ENCODE assay signal across 9 cellular contexts in the genomic region with DNA sequence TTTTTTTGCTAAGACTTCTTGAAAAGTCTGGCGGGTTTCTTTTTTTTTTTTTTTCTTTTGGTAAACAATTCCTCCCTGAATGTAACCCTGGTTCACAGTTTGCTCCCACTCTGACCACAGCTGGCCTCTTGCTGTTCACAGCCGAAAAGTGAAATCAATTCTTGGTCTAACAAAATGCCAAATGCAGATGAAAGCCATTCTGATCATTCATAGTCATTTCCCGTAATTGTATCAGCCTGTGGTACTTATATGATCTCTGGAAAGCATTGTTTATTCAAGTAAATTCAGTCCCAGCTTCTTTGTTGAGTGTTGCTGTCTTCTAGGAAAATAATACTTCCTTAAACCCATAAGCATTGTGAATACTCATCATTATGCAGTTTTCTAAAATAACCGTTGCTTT.
A peak's percentile ranks its signal among the peaks of the same experiment; 100 is the strongest.
DNase-seq lines count a peak whose midpoint lies in the region; ATAC-seq, FAIRE-seq and TF ChIP-seq lines count a peak whose summit lies in the region.
"Had no signal": no experiment of that assay in that cellular context is flagged by ENCODE, and none has a peak within 500 bp of the region (broad histone marks: within the 10 kb centered on the region; RNA-seq: fewer than 3 reads in every experiment).

No MANE protein-coding gene starts in this region.

- H4K12ac ChIP-seq in trophoblast cell (ENCODE audit: low read depth, low read length), result no peak overlapping the region

- no peak for TF ChIP-seq RAD21 in IMR-90 (IDR thresholded peaks at IDR 0.05; ENCODE audit: low read length)

- dilution Hi-C loops in IMR-90 (cut with HindIII; ENCODE audit: low sequenced_read_pairs, unreplicated experiment), result no loop called here

- H4K20me1 ChIP-seq in IMR-90 (ENCODE audit: insufficient read depth, low read length), result no peaks in the 10 kb centered on the region

- H2BK120ac ChIP-seq in IMR-90 (ENCODE audit: low read depth, low read length) (no peak overlapping the region), trophoblast cell (ENCODE audit: insufficient read depth, low read length, poor library complexity) (no peak overlapping the region)

- H3K9me3 ChIP-seq in IMR-90 (ENCODE audit: control insufficient read depth, insufficient read depth, low read length), result no peaks in the 10 kb centered on the region
- H3K9me3 ChIP-seq in mesodermal cell (ENCODE audit: control insufficient read depth, low read length), result no peaks in the 10 kb centered on the region
- no peaks in the 10 kb centered on the region for H3K9me3 ChIP-seq in testis
- no peaks in the 10 kb centered on the region for H3K9me3 ChIP-seq in trophoblast cell (ENCODE audit: insufficient read depth, low read depth, low read length)
- H3K9me3 ChIP-seq in small intestine (ENCODE audit: control insufficient read depth, low read depth), result no peaks in the 10 kb centered on the region
- H3K9me3 ChIP-seq: SJSA1 had no signal

- intact Hi-C loops in IMR-90 (cut with micrococcal nuclease) (loop anchor here (1.0 kb wide), 1 partner anchor 198 kb away; no protein-coding TSS in a partner anchor), testis (cut with DNase I; ENCODE audit: low total_unique reads) (no loop called here)

- H2AK5ac ChIP-seq in IMR-90 (ENCODE audit: low read depth, low read length) (no peak overlapping the region), trophoblast cell (ENCODE audit: low read length) (no peak overlapping the region)

- no peak overlapping the region for H2BK20ac ChIP-seq in IMR-90 (ENCODE audit: low read depth, low read length)

- H3K4me2 ChIP-seq in IMR-90 (ENCODE audit: low read depth, low read length), result 0 out of 2 replicates have a peak overlapping the region, but pooled peaks have one; percentile 44
- H3K4me2 ChIP-seq in trophoblast cell (ENCODE audit: low read length), result no peak overlapping the region

- H3K23ac ChIP-seq in IMR-90 (ENCODE audit: low read depth, low read length) (no peak overlapping the region), trophoblast cell (ENCODE audit: low read length) (no peak overlapping the region)

- in situ Hi-C loops in IMR-90 (cut with MboI; ENCODE audit: low sequenced_read_pairs), result no loop called here

- H3K4me1 ChIP-seq in IMR-90 (ENCODE audit: control insufficient read depth, insufficient read depth, low read length), result no peaks in the 10 kb centered on the region
- peaks cover 8% of the 10 kb centered on the region for H3K4me1 ChIP-seq in mesodermal cell (ENCODE audit: control insufficient read depth, insufficient read depth, low read length, poor library complexity, severe bottlenecking)
- H3K4me1 ChIP-seq in testis, result no peaks in the 10 kb centered on the region
- H3K4me1 ChIP-seq in trophoblast cell (ENCODE audit: control insufficient read depth in 1 of 2, insufficient read depth in 2 of 2, low read length in 2 of 2), result no peaks in the 10 kb centered on the region
- no peaks in the 10 kb centered on the region for H3K4me1 ChIP-seq in small intestine (ENCODE audit: control insufficient read depth in 2 of 2, insufficient read depth in 1 of 2, low read depth in 1 of 2, low read length in 1 of 2)
- H3K4me1 ChIP-seq: SJSA1 had no signal

- H3K27ac ChIP-seq in IMR-90 (ENCODE audit: insufficient read depth, low read length) (no peak overlapping the region), mesodermal cell (ENCODE audit: low read depth, low read length, severe bottlenecking) (peak overlapping the region; percentile 46), testis (no peak overlapping the region), trophoblast cell (ENCODE audit: low read depth, low read length) (no peak overlapping the region), small intestine (ENCODE audit: low read depth in 1 of 2, low read length in 1 of 2) (no peak overlapping the region)
- H3K27ac ChIP-seq: SJSA1 had no signal

- H2AFZ ChIP-seq in IMR-90 (replicated peaks; ENCODE audit: low read length, poor library complexity), result no peak overlapping the region
- H2AFZ ChIP-seq in trophoblast cell (ENCODE audit: insufficient read depth, low read length, poor library complexity), result no peak overlapping the region

- H3K27me3 ChIP-seq in IMR-90 (ENCODE audit: control insufficient read depth, insufficient read depth, low read length) (no peaks in the 10 kb centered on the region), testis (no peaks in the 10 kb centered on the region), trophoblast cell (ENCODE audit: insufficient read depth, low read length) (no peaks in the 10 kb centered on the region), small intestine (ENCODE audit: control insufficient read depth in 2 of 2, insufficient read depth in 2 of 2, low read length in 2 of 2) (no peaks in the 10 kb centered on the region)
- H3K27me3 ChIP-seq: SJSA1 had no signal

- H4K91ac ChIP-seq in IMR-90 (ENCODE audit: insufficient read depth, low read depth, low read length), result no peak overlapping the region
- no peak overlapping the region for H4K91ac ChIP-seq in trophoblast cell (ENCODE audit: low read depth, low read length)

- H3K36me3 ChIP-seq in IMR-90 (ENCODE audit: control insufficient read depth, insufficient read depth, low read length), result no peaks in the 10 kb centered on the region
- no peaks in the 10 kb centered on the region for H3K36me3 ChIP-seq in mesodermal cell (ENCODE audit: control insufficient read depth, insufficient read depth, low read length)
- no peaks in the 10 kb centered on the region for H3K36me3 ChIP-seq in testis (ENCODE audit: low read depth, missing control alignments)
- no peaks in the 10 kb centered on the region for H3K36me3 ChIP-seq in trophoblast cell (ENCODE audit: control insufficient read depth in 1 of 2, insufficient read depth in 2 of 2, low read length in 2 of 2)
- no peaks in the 10 kb centered on the region for H3K36me3 ChIP-seq in small intestine (ENCODE audit: control insufficient read depth in 2 of 2, insufficient read depth in 2 of 2, low read length in 2 of 2)
- H3K36me3 ChIP-seq: SJSA1 had no signal

- no peak for FAIRE-seq in small intestine (lab: Jason Lieb, UNC)

- no CpG with 5 or more reads among the region's 4 CpGs for WGBS in IMR-90 (ENCODE audit: extremely low coverage in 2 of 2, insufficient read length in 1 of 2), 2 experiments
- WGBS in mesodermal cell (ENCODE audit: insufficient coverage in 2 of 2), 2 experiments, result 33 to 63% methylated on average over 1 of the region's 4 CpGs
- WGBS in testis, 2 donors, result 49 to 51% methylated on average over 4 of the region's 4 CpGs
- no CpG with 5 or more reads among the region's 4 CpGs for WGBS in trophoblast cell (ENCODE audit: extremely low coverage, insufficient coverage, insufficient read length)
- 49 to 66% (median 62%) methylated on average over 4 of the region's 4 CpGs for WGBS in small intestine, 3 donors

- TF ChIP-seq POLR2A in IMR-90 (IDR thresholded peaks at IDR 0.05; ENCODE audit: low read depth, low read length), result no peak
- no peak for TF ChIP-seq POLR2A in testis (IDR thresholded peaks at IDR 0.05)

- H3K18ac ChIP-seq in IMR-90 (ENCODE audit: low read depth, low read length) (no peak overlapping the region), trophoblast cell (ENCODE audit: low read length) (no peak overlapping the region)

- H3K4ac ChIP-seq in IMR-90 (ENCODE audit: low read depth, low read length) (no peak overlapping the region), trophoblast cell (ENCODE audit: low read depth, low read length) (no peak overlapping the region)

- CTCF ChIA-PET in IMR-90 (lab: Yijun Ruan, JAX), result no interaction called here

- no TSS peak for BruUV-seq in IMR-90 (replicated peaks; lab: Mats Ljungman, UMichigan)

- POLR2A ChIA-PET in IMR-90 (lab: Charles Lee; ENCODE audit: unreplicated experiment), result no interaction called here

- H2BK12ac ChIP-seq in trophoblast cell (ENCODE audit: low read length), result no peak overlapping the region

- no peaks in the 10 kb centered on the region for H3K79me2 ChIP-seq in trophoblast cell (ENCODE audit: control insufficient read depth, insufficient read depth, low read length, poor library complexity)

- H3K9ac ChIP-seq in IMR-90 (ENCODE audit: low read depth, low read length) (no peak overlapping the region), trophoblast cell (ENCODE audit: low read length) (no peak overlapping the region)

- DNase-seq in AG08395 (ENCODE audit: low spot score) (peak; percentile 8), IMR-90 (peak; percentile 3), brain pericyte (ENCODE audit: low read depth, low spot score) (peak; percentile 11), NCI-H1417 treated with DMSO at 0.1 percent for 48 hours (lab: John Stamatoyannopoulos, UW) (no peak), testis (no peak), trophoblast cell (no peak), small intestine (no peak)

- no peak overlapping the region for H4K5ac ChIP-seq in IMR-90 (ENCODE audit: low read depth, low read length)

- no peaks in the 10 kb centered on the region for H3K9me1 ChIP-seq in IMR-90 (ENCODE audit: insufficient read depth, low read length)

- H3K4me3 ChIP-seq in IMR-90 (ENCODE audit: insufficient read depth, low read depth, low read length), result no peak overlapping the region
- H3K4me3 ChIP-seq in mesodermal cell (ENCODE audit: extremely low read depth, insufficient read depth, low read length, poor library complexity, severe bottlenecking), result no peak overlapping the region
- H3K4me3 ChIP-seq in testis, result no peak overlapping the region
- H3K4me3 ChIP-seq in trophoblast cell (ENCODE audit: low read depth, low read length), result no peak overlapping the region
- no peak overlapping the region for H3K4me3 ChIP-seq in small intestine (ENCODE audit: low read depth in 1 of 2, low read length in 2 of 2)
- H3K4me3 ChIP-seq: SJSA1 had no signal

- H2AK9ac ChIP-seq in IMR-90 (replicated peaks; ENCODE audit: low read depth, low read length, poor library complexity), result no peak overlapping the region

- H2BK5ac ChIP-seq in IMR-90 (ENCODE audit: low read depth, low read length, poor library complexity, severe bottlenecking), result no peak overlapping the region
- no peak overlapping the region for H2BK5ac ChIP-seq in trophoblast cell (ENCODE audit: low read depth, low read length, poor library complexity)

- H2BK15ac ChIP-seq in IMR-90 (ENCODE audit: low read depth, low read length), result no peak overlapping the region

- H3K14ac ChIP-seq in IMR-90 (replicated peaks; ENCODE audit: low read depth, low read length) (no peak overlapping the region), trophoblast cell (ENCODE audit: low read length) (no peak overlapping the region)

- ATAC-seq in IMR-90 (ENCODE audit: low read depth), result peak; percentile 44; the same call in 1 of the 2 replicates

- no peak overlapping the region for H3K56ac ChIP-seq in IMR-90 (ENCODE audit: extremely low read depth, insufficient read depth, low read length)

- no peaks in the 10 kb centered on the region for H3K79me1 ChIP-seq in IMR-90 (ENCODE audit: low read depth in 1 of 2, low read length in 2 of 2)
- H3K79me1 ChIP-seq in trophoblast cell (ENCODE audit: low read length), result no peaks in the 10 kb centered on the region

- H4K8ac ChIP-seq in IMR-90 (ENCODE audit: low read depth in 2 of 2, low read length in 2 of 2) (no peak overlapping the region), trophoblast cell (ENCODE audit: low read depth, low read length) (no peak overlapping the region)

- no peak for TF ChIP-seq CTCF in IMR-90 (conservative IDR thresholded peaks at IDR 0.05; ENCODE audit: low read depth, low read length)
- TF ChIP-seq CTCF in testis (IDR thresholded peaks at IDR 0.05), result no peak

TF ChIP-seq in IMR-90, 13 proteins besides CTCF, POLR2A, EP300 and RAD21:
- TF ChIP-seq BHLHE40 (IDR thresholded peaks at IDR 0.05; ENCODE audit: low read depth, low read length), result no peak
TF ChIP-seq in IMR-90: peak in this region for 0.

Comparison
In these comparisons a context has a peak if more than half of its experiments do, and no peak if none do; other contexts are left out.
1. DNase-seq: peak in AG08395 (single experiment), IMR-90 (single experiment) and brain pericyte (single experiment); none in NCI-H1417 treated with DMSO at 0.1 percent for 48 hours (single experiment), testis (single experiment), trophoblast cell (0 of 2) and small intestine (single experiment).